In the genomic region with DNA sequence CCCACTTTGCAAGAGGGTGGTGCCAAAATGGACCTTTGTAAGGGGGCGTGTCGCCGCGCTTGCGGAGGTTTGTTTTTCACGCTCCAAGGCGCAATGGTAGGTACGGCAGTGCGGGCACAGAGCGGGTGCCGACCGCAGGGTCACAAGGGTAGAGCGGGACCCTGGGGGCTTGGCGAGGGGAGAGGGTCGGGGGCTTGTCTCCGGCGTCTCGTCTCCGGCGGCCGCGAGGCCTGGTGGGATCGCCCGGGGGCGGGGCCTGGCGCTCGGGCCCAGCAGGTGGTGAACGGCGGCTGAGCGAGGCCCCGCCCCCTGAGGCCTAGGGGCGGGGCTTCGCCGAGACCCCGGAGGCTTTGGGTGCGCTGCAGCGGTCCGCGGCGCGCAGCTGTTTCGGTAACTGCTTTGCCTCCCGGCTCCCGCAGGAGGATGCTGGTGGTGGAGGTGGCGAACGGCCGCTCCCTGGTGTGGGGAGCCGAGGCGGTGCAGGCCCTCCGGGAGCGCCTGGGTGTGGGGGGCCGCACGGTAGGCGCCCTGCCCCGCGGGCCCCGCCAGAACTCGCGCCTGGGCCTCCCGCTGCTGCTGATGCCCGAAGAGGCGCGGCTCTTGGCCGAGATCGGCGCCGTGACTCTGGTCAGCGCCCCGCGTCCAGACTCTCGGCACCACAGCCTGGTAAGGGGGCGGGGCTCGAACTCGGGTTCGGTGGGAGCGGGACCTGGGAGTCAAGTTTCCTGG, we compare ENCODE assay signal across 8 cellular contexts. TPM values are rescaled to one million over a fixed set of nuclear protein-coding genes. Genes with fewer than 3 reads are reported as not detected.
DNase-seq lines count a peak whose midpoint lies in the region; ATAC-seq and TF ChIP-seq lines count a peak whose summit lies in the region.

TSEN34 (plus strand) TSS at position 367 of the 729 bp plus-strand sequence; CDS start at position 424, 57 bp downstream.

- no peaks in the 10 kb centered on the region for H3K27me3 ChIP-seq in endodermal cell (ENCODE audit: control insufficient read depth, insufficient read depth, low read length, poor library complexity, severe bottlenecking)

- H3K36me3 ChIP-seq in endodermal cell (ENCODE audit: control insufficient read depth, insufficient read depth, low read length): peaks cover 44% of the 10 kb centered on the region

- DNase-seq in C1 segment of cervical spinal cord (lab: John Stamatoyannopoulos, UW): peak in 8 of 14 donors; percentile 91 to 97 (median 94)
- peak; percentile 95 to 99 for DNase-seq in NCI-H526 (lab: John Stamatoyannopoulos, UW)
- DNase-seq in activated CD8-positive, alpha-beta T cell treated with anti-CD3 and anti-CD28 coated beads, Interleukin-2, amount 10 ng/mL, durations not matched to agents 7 days and 5 days: peak; percentile 90
- DNase-seq in endodermal cell: peak; percentile 94
- DNase-seq in midbrain (lab: John Stamatoyannopoulos, UW): peak; percentile 85
- peak; percentile 77 to 86 for DNase-seq in stimulated activated CD8-positive, alpha-beta memory T cell treated with anti-CD3 and anti-CD28 coated beads, Interleukin-2, amount 100 ng/mL, for 48 hours (ENCODE audit: low read depth in 2 of 2)

- CTCF ChIA-PET in activated CD8-positive, alpha-beta T cell treated with anti-CD3 and anti-CD28 coated beads, Interleukin-2, amount 10 ng/mL, durations not matched to agents 7 days and 5 days (lab: Charles Lee): interaction anchor here (0.7 to 2.1 kb wide), 12 partner anchors 9 to 197 kb away, joined by 3 to 6 read pairs (median 3); partner anchors contain the start of gene LENG1

- H3K4me1 ChIP-seq in endodermal cell (ENCODE audit: control insufficient read depth, insufficient read depth, low read length): no peaks in the 10 kb centered on the region

- peak within 1 kb of the TSS; percentile 82 for H3K4me3 Mint-ChIP-seq in activated CD8-positive, alpha-beta T cell treated with anti-CD3 and anti-CD28 coated beads, Interleukin-2, amount 10 ng/mL, durations not matched to agents 7 days and 5 days
- peak within 1 kb of the TSS; percentile 76 for H3K4me3 Mint-ChIP-seq in endodermal cell

- H3K27ac ChIP-seq in endodermal cell (ENCODE audit: low read depth, low read length): peak within 1 kb of the TSS; percentile 98

- H3K27me3 Mint-ChIP-seq in activated CD8-positive, alpha-beta T cell treated with anti-CD3 and anti-CD28 coated beads, Interleukin-2, amount 10 ng/mL, durations not matched to agents 7 days and 5 days (ENCODE audit: low read depth): no peaks in the 10 kb centered on the region
- H3K27me3 Mint-ChIP-seq in endodermal cell (ENCODE audit: insufficient read depth): no peaks in the 10 kb centered on the region

- TF ChIP-seq POLR2A in GM19193 (IDR thresholded peaks at IDR 0.05; ENCODE audit: extremely low read depth, insufficient read depth, insufficient read length): peak; percentile 77

- peaks cover 27% of the 10 kb centered on the region for H3K36me3 Mint-ChIP-seq in activated CD8-positive, alpha-beta T cell treated with anti-CD3 and anti-CD28 coated beads, Interleukin-2, amount 10 ng/mL, durations not matched to agents 7 days and 5 days (ENCODE audit: low read depth)
- H3K36me3 Mint-ChIP-seq in endodermal cell (ENCODE audit: low read depth): peaks cover 51% of the 10 kb centered on the region

- peak within 1 kb of the TSS; percentile 96 for H3K4me3 ChIP-seq in endodermal cell (ENCODE audit: low read length)

- peaks cover 39% of the 10 kb centered on the region for H3K4me1 Mint-ChIP-seq in activated CD8-positive, alpha-beta T cell treated with anti-CD3 and anti-CD28 coated beads, Interleukin-2, amount 10 ng/mL, durations not matched to agents 7 days and 5 days (ENCODE audit: low read depth)
- H3K4me1 Mint-ChIP-seq in endodermal cell: peaks cover 14% of the 10 kb centered on the region

- WGBS in endodermal cell (ENCODE audit: insufficient coverage in 1 of 2, insufficient read length in 1 of 2), 2 experiments: 0 to 1% methylated on average over 15 to 76 of the region's 76 CpGs

- peak within 1 kb of the TSS; percentile 88 for H3K9ac ChIP-seq in endodermal cell (ENCODE audit: extremely low read depth, low read length, poor library complexity, severe bottlenecking)

- no peaks in the 10 kb centered on the region for H3K9me3 ChIP-seq in endodermal cell (ENCODE audit: control insufficient read depth, low read length)

- POLR2A ChIA-PET in activated CD8-positive, alpha-beta T cell treated with anti-CD3 and anti-CD28 coated beads, Interleukin-2, amount 10 ng/mL, durations not matched to agents 7 days and 5 days (lab: Charles Lee): interaction anchor here (0.7 to 7.5 kb wide), 6 partner anchors 10 to 314 kb away, joined by 3 to 103 read pairs (median 4); partner anchors contain the start of gene RPS9

- ATAC-seq in HG03378 (IDR thresholded peaks at IDR 0.05; ENCODE audit: unreplicated experiment): peak; percentile 9
- peak; percentile 31 for ATAC-seq in activated CD8-positive, alpha-beta T cell treated with anti-CD3 and anti-CD28 coated beads, Interleukin-2, amount 10 ng/mL, durations not matched to agents 7 days and 5 days

- no peaks in the 10 kb centered on the region for H3K9me3 Mint-ChIP-seq in activated CD8-positive, alpha-beta T cell treated with anti-CD3 and anti-CD28 coated beads, Interleukin-2, amount 10 ng/mL, durations not matched to agents 7 days and 5 days (ENCODE audit: insufficient read depth)
- no peaks in the 10 kb centered on the region for H3K9me3 Mint-ChIP-seq in endodermal cell

- TF ChIP-seq CTCF in endodermal cell (conservative IDR thresholded peaks at IDR 0.05): no peak

- H3K27ac Mint-ChIP-seq in activated CD8-positive, alpha-beta T cell treated with anti-CD3 and anti-CD28 coated beads, Interleukin-2, amount 10 ng/mL, durations not matched to agents 7 days and 5 days: peak within 1 kb of the TSS; percentile 98
- peak within 1 kb of the TSS; percentile 100 for H3K27ac Mint-ChIP-seq in endodermal cell

RNA-seq across cellular contexts. Expression of gene TSEN34, which starts in this region (rescaled TPM):
- 10 to 100 TPM; 11.2 to 11.9 TPM for total RNA-seq in activated CD8-positive, alpha-beta T cell treated with anti-CD3 and anti-CD28 coated beads, Interleukin-2, amount 10 ng/mL, durations not matched to agents 7 days and 5 days
- 10 to 100 TPM; 26.0 to 27.5 TPM for total RNA-seq in endodermal cell
- 47.2 TPM for polyA plus RNA-seq in endodermal cell (2013, experiment 1 of 2)
- polyA plus RNA-seq in endodermal cell (2013, experiment 2 of 2): 44.8 TPM

Comparison
In these comparisons a context has a peak if more than half of its experiments do, and no peak if none do; other contexts are left out.
1. Peak in every context shown above with its lines: DNase-seq, ATAC-seq, H3K4me3 ChIP-seq and H3K27ac ChIP-seq.